Comparison of ENCODE assay signal across 1 cellular context in genomic region chr16:66554492-66554891, GRCh38.
TF ChIP-seq lines count a peak whose summit lies in the region.

No MANE protein-coding gene starts in this region.

TF ChIP-seq in SK-N-SH treated with all-trans-retinoic acid at 6 μM for 48 hours, 23 proteins besides CTCF, POLR2A, EP300 and RAD21 (continued from another document):
- TF ChIP-seq ZNF8 (CRISPR knock-in tag; IDR thresholded peaks at IDR 0.05) (no peak), OSR1 (CRISPR knock-in tag; IDR thresholded peaks at IDR 0.05) (no peak), ZNF70 (CRISPR knock-in tag; IDR thresholded peaks at IDR 0.05) (no peak), PATZ1 (CRISPR knock-in tag; IDR thresholded peaks at IDR 0.05; ENCODE audit: borderline replicate concordance) (no peak), CSRNP3 (CRISPR knock-in tag; IDR thresholded peaks at IDR 0.05) (no peak), ZFP3 (CRISPR knock-in tag; IDR thresholded peaks at IDR 0.05) (no peak)
